In genomic region chr4:99013402-99013843, GRCh38 we compare ENCODE assay signal across 17 cellular contexts. TPM values are rescaled to one million over a fixed set of nuclear protein-coding genes. Genes with fewer than 3 reads are reported as not detected.
A peak's percentile ranks its signal among the peaks of the same experiment; 100 is the strongest.
DNase-seq lines count a peak whose midpoint lies in the region; FAIRE-seq and TF ChIP-seq lines count a peak whose summit lies in the region.
"Had no signal": no experiment of that assay in that cellular context is flagged by ENCODE, and none has a peak within 500 bp of the region (broad histone marks: within the 10 kb centered on the region; RNA-seq: fewer than 3 reads in every experiment).

No MANE protein-coding gene starts in this region.

- intact Hi-C loops in left ventricle myocardium inferior (cut with micrococcal nuclease), result no loop called here

- H3K4me1 ChIP-seq in left ventricle myocardium inferior, result peaks cover 26% of the 10 kb centered on the region

- no peak overlapping the region for H3K4me3 Mint-ChIP-seq in neural crest cell
- H3K4me3 Mint-ChIP-seq: activated naive CD4-positive, alpha-beta T cell treated with anti-CD3 and anti-CD28 coated beads, Interleukin-2, amount 10 ng/mL, durations not matched to agents 7 days and 5 days; nephron had no signal

- peaks cover 24% of the 10 kb centered on the region for H3K9me3 ChIP-seq in left ventricle myocardium inferior (replicated peaks)

- H3K9me3 Mint-ChIP-seq in neural crest cell, result peaks cover 37% of the 10 kb centered on the region

- no peaks in the 10 kb centered on the region for H3K36me3 ChIP-seq in bronchial epithelial cell (ENCODE audit: control insufficient read depth, insufficient read depth, low read length)
- H3K36me3 ChIP-seq in left ventricle myocardium inferior, result no peaks in the 10 kb centered on the region
- H3K36me3 ChIP-seq: transverse colon had no signal

- no peak for DNase-seq in GM19239 (ENCODE audit: insufficient read length, low spot score)
- peak; percentile 34 for DNase-seq in bronchial epithelial cell (ENCODE audit: low read depth)
- no peak for DNase-seq in left ventricle myocardium inferior
- DNase-seq in neural crest cell (ENCODE audit: low read depth, low spot score), result no peak
- DNase-seq in GM10248 (ENCODE audit: extremely low spot score), result no peak
- DNase-seq in HT-29 (ENCODE audit: low spot score), result no peak
- DNase-seq in NCI-H1417 (lab: John Stamatoyannopoulos, UW), result no peak
- no peak for DNase-seq in SIG-M5 treated with dmso at 0.1 percent for 504 hours (lab: John Stamatoyannopoulos, UW; ENCODE audit: unreplicated experiment)
- DNase-seq: activated naive CD4-positive, alpha-beta T cell treated with anti-CD3 and anti-CD28 coated beads, Interleukin-2, amount 10 ng/mL, durations not matched to agents 7 days and 5 days; cerebellar nuclear complex; mammary epithelial cell; NCI-H2081; NCI-H748 treated with DMSO at 0.1 percent for 48 hours; T-helper 1 cell; transverse colon had no signal

- H3K27me3 ChIP-seq in bronchial epithelial cell (ENCODE audit: control insufficient read depth, insufficient read depth, low read length), result no peaks in the 10 kb centered on the region
- no peaks in the 10 kb centered on the region for H3K27me3 ChIP-seq in left ventricle myocardium inferior (ENCODE audit: low read depth)
- H3K27me3 ChIP-seq: transverse colon had no signal

- peak overlapping the region; percentile 86 for H3K27ac ChIP-seq in left ventricle myocardium inferior (replicated peaks)
- H3K27ac ChIP-seq: HL-60 had no signal

- H3K27me3 Mint-ChIP-seq in neural crest cell (ENCODE audit: low read depth), result no peaks in the 10 kb centered on the region
- H3K27me3 Mint-ChIP-seq: activated naive CD4-positive, alpha-beta T cell treated with anti-CD3 and anti-CD28 coated beads, Interleukin-2, amount 10 ng/mL, durations not matched to agents 7 days and 5 days had no signal

- peaks cover 5% of the 10 kb centered on the region for H3K4me1 Mint-ChIP-seq in neural crest cell
- H3K4me1 Mint-ChIP-seq: activated naive CD4-positive, alpha-beta T cell treated with anti-CD3 and anti-CD28 coated beads, Interleukin-2, amount 10 ng/mL, durations not matched to agents 7 days and 5 days; nephron had no signal

- CTCF ChIA-PET in GM10248 (lab: Yijun Ruan, JAX), result interaction anchor here (1.0 to 1.5 kb wide), 3 partner anchors 13 to 19 kb away, joined by 3 to 4 read pairs (median 3); no protein-coding TSS in a partner anchor

- H3K4me3 ChIP-seq in bronchial epithelial cell (ENCODE audit: low read depth, low read length) (no peak overlapping the region), left ventricle myocardium inferior (peak overlapping the region; percentile 54)
- H3K4me3 ChIP-seq: transverse colon had no signal

- POLR2A ChIA-PET in GM10248 (lab: Yijun Ruan, JAX), result no interaction called here

- FAIRE-seq in GM19239 (lab: Jason Lieb, UNC) (peak; percentile 79), bronchial epithelial cell (lab: Jason Lieb, UNC) (no peak)

- peaks cover 67% of the 10 kb centered on the region for H3K36me3 Mint-ChIP-seq in neural crest cell (ENCODE audit: low read depth)

- H3K27ac Mint-ChIP-seq in neural crest cell (ENCODE audit: unreplicated experiment), result peak overlapping the region; percentile 63
- H3K27ac Mint-ChIP-seq: activated naive CD4-positive, alpha-beta T cell treated with anti-CD3 and anti-CD28 coated beads, Interleukin-2, amount 10 ng/mL, durations not matched to agents 7 days and 5 days; nephron had no signal

- no peak for TF ChIP-seq CTCF in bronchial epithelial cell (IDR thresholded peaks at IDR 0.05; ENCODE audit: insufficient read depth, low read length, severe bottlenecking)
- no peak for TF ChIP-seq CTCF in left ventricle myocardium inferior (IDR thresholded peaks at IDR 0.05; ENCODE audit: borderline replicate concordance)
- TF ChIP-seq CTCF in neural crest cell (conservative IDR thresholded peaks at IDR 0.05), result no peak
- no peak for TF ChIP-seq CTCF in GM10248 (IDR thresholded peaks at IDR 0.05; ENCODE audit: control extremely low read depth, extremely low read depth, low read depth, missing control alignments)

RNA-seq across cellular contexts. Expression of gene METAP1, which starts 17.9 kb away (rescaled TPM):
- total RNA-seq in bronchial epithelial cell (33.0 and 41.9 TPM in 2 replicates), left ventricle myocardium inferior (50.8 TPM), neural crest cell (52.1 and 54.4 TPM in 2 replicates)
- total RNA-seq in HT-29 (2014; rRNA removed; shearing (Covaris generic)), result 55.3 and 60.0 TPM in 2 replicates
